10 cellular contexts compared by ENCODE assay signal in genomic region chr7:99679032-99679399, GRCh38. TPM values are rescaled to one million over a fixed set of nuclear protein-coding genes. Genes with fewer than 3 reads are reported as not detected.
DNase-seq lines count a peak whose midpoint lies in the region; ATAC-seq, FAIRE-seq and TF ChIP-seq lines count a peak whose summit lies in the region.
"Had no signal": no experiment of that assay in that cellular context is flagged by ENCODE, and none has a peak within 500 bp of the region (broad histone marks: within the 10 kb centered on the region; RNA-seq: fewer than 3 reads in every experiment).

No MANE protein-coding gene starts in this region.

- no peaks in the 10 kb centered on the region for H3K27me3 ChIP-seq in HUES6 (ENCODE audit: control insufficient read depth, insufficient read depth, low read length)
- H3K27me3 ChIP-seq in bronchial epithelial cell (ENCODE audit: control insufficient read depth, insufficient read depth, low read length): no peaks in the 10 kb centered on the region
- no peaks in the 10 kb centered on the region for H3K27me3 ChIP-seq in lower lobe of right lung (ENCODE audit: low read depth)

- H3K4me3 ChIP-seq in HUES6 (ENCODE audit: low read depth, low read length): peak overlapping the region; percentile 23; the same call in 1 of the 2 replicates
- peak overlapping the region; percentile 21 for H3K4me3 ChIP-seq in bronchial epithelial cell (ENCODE audit: low read depth, low read length)
- H3K4me3 ChIP-seq in lower lobe of right lung: peak overlapping the region; percentile 47

- H3K27ac ChIP-seq in HUES6 (ENCODE audit: low read depth, low read length): no peak overlapping the region
- no peak overlapping the region for H3K27ac ChIP-seq in lower lobe of right lung

- intact Hi-C loops in lower lobe of right lung (cut with DNase I): no loop called here

- DNase-seq in 8988T (peak; percentile 23), bronchial epithelial cell (ENCODE audit: low read depth) (peak; percentile 80), lower lobe of right lung (no peak), SKM-1 (lab: John Stamatoyannopoulos, UW; ENCODE audit: unreplicated experiment) (no peak), DMS 273 (lab: John Stamatoyannopoulos, UW; ENCODE audit: unreplicated experiment) (no peak)
- DNase-seq: activated CD4-positive, alpha-beta memory T cell treated with anti-CD3 and anti-CD28 coated beads for 36 hours had no signal

- H3K4me1 ChIP-seq in HUES6 (ENCODE audit: control insufficient read depth, insufficient read depth, low read length) (peaks cover 8% of the 10 kb centered on the region; the same call in 1 of the 2 replicates), lower lobe of right lung (peaks cover 5% of the 10 kb centered on the region)

- H3K9me3 ChIP-seq in HUES6 (ENCODE audit: control insufficient read depth, insufficient read depth, low read depth, low read length): peaks cover 9% of the 10 kb centered on the region; the same call in 1 of the 2 replicates
- no peaks in the 10 kb centered on the region for H3K9me3 ChIP-seq in lower lobe of right lung

- TF ChIP-seq CTCF in bronchial epithelial cell (IDR thresholded peaks at IDR 0.05; ENCODE audit: insufficient read depth, low read length, severe bottlenecking): no peak
- TF ChIP-seq CTCF in lower lobe of right lung (IDR thresholded peaks at IDR 0.05): no peak

- H3K9ac ChIP-seq in HUES6 (ENCODE audit: low read length): no peak overlapping the region

- ATAC-seq in lower lobe of right lung (peak; percentile 52 to 78), GM18867 (IDR thresholded peaks at IDR 0.05; ENCODE audit: unreplicated experiment) (no peak), HG03520 (IDR thresholded peaks at IDR 0.05; ENCODE audit: unreplicated experiment) (no peak)

- FAIRE-seq in bronchial epithelial cell (lab: Jason Lieb, UNC): no peak
- FAIRE-seq: GM12892 had no signal

- no peaks in the 10 kb centered on the region for H3K36me3 ChIP-seq in HUES6 (ENCODE audit: control insufficient read depth, insufficient read depth, low read length)
- no peaks in the 10 kb centered on the region for H3K36me3 ChIP-seq in bronchial epithelial cell (ENCODE audit: control insufficient read depth, insufficient read depth, low read length)
- no peaks in the 10 kb centered on the region for H3K36me3 ChIP-seq in lower lobe of right lung

RNA-seq across cellular contexts. Expression of gene CYP3A5, which starts 0.8 kb away (rescaled TPM):
- 3.7 and 30.2 TPM in 2 replicates for total RNA-seq in bronchial epithelial cell
- total RNA-seq in lower lobe of right lung: 15.5 TPM
- total RNA-seq: activated CD4-positive, alpha-beta memory T cell treated with anti-CD3 and anti-CD28 coated beads for 36 hours had no signal

RNA-seq across cellular contexts. Expression of gene CYP3A7, which starts 56.0 kb away (rescaled TPM):
- total RNA-seq in bronchial epithelial cell (not detected in 2 replicates), lower lobe of right lung (0.21 TPM)
- total RNA-seq: activated CD4-positive, alpha-beta memory T cell treated with anti-CD3 and anti-CD28 coated beads for 36 hours had no signal

Comparison
In these comparisons a context has a peak if more than half of its experiments do, and no peak if none do; other contexts are left out.
1. DNase-seq: peak in 8988T (single experiment) and bronchial epithelial cell (single experiment); none in lower lobe of right lung (single experiment), SKM-1 (single experiment) and DMS 273 (single experiment).
2. ATAC-seq: peak in lower lobe of right lung (2 of 2); none in GM18867 (single experiment) and HG03520 (single experiment).
3. Peak in every context shown above with its lines, with median percentiles within 50 percentile points of each other: H3K4me3 ChIP-seq.